ENCODE assay signal across 14 cellular contexts in the genomic region with DNA sequence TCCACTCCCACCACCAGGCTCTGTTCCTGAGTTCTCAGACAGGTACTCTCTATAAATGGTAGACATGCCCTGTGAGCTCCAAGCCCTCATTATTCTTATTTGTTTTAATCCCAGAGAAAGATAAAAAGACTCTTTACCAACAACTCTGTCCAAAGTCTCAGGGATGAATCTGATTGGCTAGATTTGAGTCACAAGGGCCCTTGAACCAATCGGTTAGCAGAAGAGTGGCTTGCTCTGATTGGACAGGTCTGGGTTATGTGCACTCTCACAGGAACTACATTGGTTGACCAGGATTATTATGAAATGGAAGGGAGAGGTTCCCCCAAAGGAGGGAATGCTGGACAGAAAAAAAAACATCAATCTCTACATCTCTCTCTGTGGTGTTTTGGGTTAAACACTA. TPM values are rescaled to one million over a fixed set of nuclear protein-coding genes. Genes with fewer than 3 reads are reported as not detected.
DNase-seq lines count a peak whose midpoint lies in the region; ATAC-seq, FAIRE-seq and TF ChIP-seq lines count a peak whose summit lies in the region.
"Had no signal": no experiment of that assay in that cellular context is flagged by ENCODE, and none has a peak within 500 bp of the region (broad histone marks: within the 10 kb centered on the region; RNA-seq: fewer than 3 reads in every experiment).

No MANE protein-coding gene starts in this region.

- peaks cover 21 to 54% of the 10 kb centered on the region in 2 donors for H3K36me3 Mint-ChIP-seq in activated T-cell treated with anti-CD3 and anti-CD28 coated beads, Interleukin-2, amount 50 U/mL, for 72 hours (ENCODE audit: insufficient read depth in 2 of 2)
- H3K36me3 Mint-ChIP-seq in astrocyte (ENCODE audit: low read depth, unreplicated experiment): peaks cover 32% of the 10 kb centered on the region
- peaks cover 76% of the 10 kb centered on the region for H3K36me3 Mint-ChIP-seq in stimulated activated memory B cell treated with anti-CD40 and anti-IgM and Interleukin-4, amounts not matched to agents 10 μg/mL and 1 μg/mL and 100 μg/mL, for 72 hours

- H3K4me1 ChIP-seq in OCI-LY1 (ENCODE audit: insufficient read depth, low read length, severe bottlenecking) (peaks cover 65% of the 10 kb centered on the region), astrocyte (ENCODE audit: insufficient read depth, low read length) (peaks cover 9% of the 10 kb centered on the region)

- H3K4me3 ChIP-seq in OCI-LY1 (ENCODE audit: low read depth, low read length, poor library complexity, severe bottlenecking) (no peak overlapping the region), astrocyte (ENCODE audit: insufficient read depth, low read depth, low read length) (no peak overlapping the region)
- H3K4me3 ChIP-seq: cardiac muscle cell had no signal

- H3K36me3 ChIP-seq in OCI-LY1 (ENCODE audit: insufficient read depth, low read length) (peaks cover 82% of the 10 kb centered on the region), astrocyte (ENCODE audit: insufficient read depth, low read length) (peaks cover 26% of the 10 kb centered on the region)
- H3K36me3 ChIP-seq: cardiac muscle cell had no signal

- DNase-seq in activated T-cell treated with anti-CD3 and anti-CD28 coated beads, Interleukin-2, amount 50 U/mL, for 72 hours: no peak
- DNase-seq in activated T-cell treated with anti-CD3 and anti-CD28 coated beads, Interleukin-2, amount 50 U/mL, for 48 hours: no peak
- no peak for DNase-seq in astrocyte (ENCODE audit: low read depth)
- DNase-seq in iPS-NIHi11 (ENCODE audit: low spot score): no peak
- DNase-seq in NCI-H524 treated with DMSO at 0.1 percent for 48 hours (lab: John Stamatoyannopoulos, UW): no peak
- DNase-seq: activated CD4-positive, alpha-beta T cell treated with anti-CD3 and anti-CD28 coated beads for 48 hours; islet precursor cell; NCI-H1694; NCI-H526; substantia nigra had no signal

- H3K79me2 ChIP-seq in OCI-LY1 (ENCODE audit: insufficient read depth, low read length): peaks cover 76% of the 10 kb centered on the region
- H3K79me2 ChIP-seq in astrocyte (ENCODE audit: insufficient read depth, low read length): peaks cover 99% of the 10 kb centered on the region

- TF ChIP-seq CTCF in OCI-LY1 (IDR thresholded peaks at IDR 0.05; ENCODE audit: low read length) (no peak), astrocyte (IDR thresholded peaks at IDR 0.05; ENCODE audit: insufficient read depth, low read depth, low read length) (no peak)

- H3K27me3 ChIP-seq in OCI-LY1 (ENCODE audit: insufficient read depth, low read length) (no peaks in the 10 kb centered on the region), astrocyte (ENCODE audit: insufficient read depth, low read length) (no peaks in the 10 kb centered on the region)
- H3K27me3 ChIP-seq: cardiac muscle cell had no signal

- H3K27me3 Mint-ChIP-seq in activated T-cell treated with anti-CD3 and anti-CD28 coated beads, Interleukin-2, amount 50 U/mL, for 72 hours (ENCODE audit: low read depth): no peaks in the 10 kb centered on the region
- no peaks in the 10 kb centered on the region for H3K27me3 Mint-ChIP-seq in astrocyte (ENCODE audit: low read depth, unreplicated experiment)
- H3K27me3 Mint-ChIP-seq in stimulated activated memory B cell treated with anti-CD40 and anti-IgM and Interleukin-4, amounts not matched to agents 10 μg/mL and 1 μg/mL and 100 μg/mL, for 72 hours: no peaks in the 10 kb centered on the region

- peak overlapping the region; percentile 67 for H3K27ac Mint-ChIP-seq in activated T-cell treated with anti-CD3 and anti-CD28 coated beads, Interleukin-2, amount 50 U/mL, for 72 hours
- peak overlapping the region; percentile 6 for H3K27ac Mint-ChIP-seq in astrocyte (ENCODE audit: unreplicated experiment)
- peak overlapping the region; percentile 100 for H3K27ac Mint-ChIP-seq in stimulated activated memory B cell treated with anti-CD40 and anti-IgM and Interleukin-4, amounts not matched to agents 10 μg/mL and 1 μg/mL and 100 μg/mL, for 72 hours

- H2AFZ ChIP-seq in OCI-LY1 (ENCODE audit: low read length) (no peak overlapping the region), astrocyte (ENCODE audit: low read depth, low read length) (no peak overlapping the region)

- no peaks in the 10 kb centered on the region for H4K20me1 ChIP-seq in OCI-LY1 (ENCODE audit: insufficient read depth, low read length)
- peaks cover 100% of the 10 kb centered on the region for H4K20me1 ChIP-seq in astrocyte (ENCODE audit: insufficient read depth, low read length)

- no peaks in the 10 kb centered on the region for H3K9me2 ChIP-seq in OCI-LY1 (ENCODE audit: low read depth, low read length)

- no peak for ATAC-seq in activated T-cell treated with anti-CD3 and anti-CD28 coated beads, Interleukin-2, amount 50 U/mL, for 72 hours (replicated peaks in 1 of 2)
- no peak for ATAC-seq in stimulated activated memory B cell treated with anti-CD40 and anti-IgM and Interleukin-4, amounts not matched to agents 10 μg/mL and 1 μg/mL and 100 μg/mL, for 72 hours
- ATAC-seq in HG02623 (IDR thresholded peaks at IDR 0.05; ENCODE audit: unreplicated experiment): no peak

- H3K9me3 ChIP-seq in OCI-LY1 (ENCODE audit: low read length) (no peaks in the 10 kb centered on the region), astrocyte (ENCODE audit: insufficient read depth, low read depth, low read length) (no peaks in the 10 kb centered on the region)

- no peak for FAIRE-seq in astrocyte (lab: Jason Lieb, UNC)

- peaks cover 99% of the 10 kb centered on the region for H3K4me1 Mint-ChIP-seq in activated T-cell treated with anti-CD3 and anti-CD28 coated beads, Interleukin-2, amount 50 U/mL, for 72 hours (ENCODE audit: low read depth)
- H3K4me1 Mint-ChIP-seq in astrocyte (ENCODE audit: low read depth, unreplicated experiment): peaks cover 26% of the 10 kb centered on the region
- peaks cover 94% of the 10 kb centered on the region for H3K4me1 Mint-ChIP-seq in stimulated activated memory B cell treated with anti-CD40 and anti-IgM and Interleukin-4, amounts not matched to agents 10 μg/mL and 1 μg/mL and 100 μg/mL, for 72 hours

- H3K4me2 ChIP-seq in OCI-LY1 (ENCODE audit: low read length): no peak overlapping the region; the same call in 1 of the 2 replicates
- no peak overlapping the region for H3K4me2 ChIP-seq in astrocyte (ENCODE audit: low read length)

- no peaks in the 10 kb centered on the region for H3F3A ChIP-seq in OCI-LY1 (ENCODE audit: insufficient read depth, low read length)

- H3K27ac ChIP-seq in OCI-LY1 (ENCODE audit: low read depth, low read length, poor library complexity, severe bottlenecking): peak overlapping the region; percentile 71
- no peak overlapping the region for H3K27ac ChIP-seq in astrocyte (ENCODE audit: low read depth, low read length)
- H3K27ac ChIP-seq: cardiac muscle cell had no signal

- peaks cover 0 to 11% of the 10 kb centered on the region in 2 donors for H3K9me3 Mint-ChIP-seq in activated T-cell treated with anti-CD3 and anti-CD28 coated beads, Interleukin-2, amount 50 U/mL, for 72 hours
- H3K9me3 Mint-ChIP-seq in astrocyte (ENCODE audit: unreplicated experiment): no peaks in the 10 kb centered on the region
- H3K9me3 Mint-ChIP-seq in stimulated activated memory B cell treated with anti-CD40 and anti-IgM and Interleukin-4, amounts not matched to agents 10 μg/mL and 1 μg/mL and 100 μg/mL, for 72 hours: peaks cover 4% of the 10 kb centered on the region

- H3K9ac ChIP-seq in OCI-LY1 (ENCODE audit: low read length) (no peak overlapping the region), astrocyte (ENCODE audit: low read length) (no peak overlapping the region)

- H3K4me3 Mint-ChIP-seq in activated T-cell treated with anti-CD3 and anti-CD28 coated beads, Interleukin-2, amount 50 U/mL, for 72 hours: peak overlapping the region; percentile 41 to 66
- H3K4me3 Mint-ChIP-seq in astrocyte (ENCODE audit: unreplicated experiment): no peak overlapping the region
- no peak overlapping the region for H3K4me3 Mint-ChIP-seq in stimulated activated memory B cell treated with anti-CD40 and anti-IgM and Interleukin-4, amounts not matched to agents 10 μg/mL and 1 μg/mL and 100 μg/mL, for 72 hours

RNA-seq across cellular contexts. Expression of a gene that starts 7.5 kb away (rescaled TPM):
- total RNA-seq in activated T-cell treated with anti-CD3 and anti-CD28 coated beads, Interleukin-2, amount 50 U/mL, for 72 hours: 100 to 1,000 TPM; 353 to 529 TPM
- total RNA-seq in astrocyte: 300 and 359 TPM in 2 replicates

RNA-seq across cellular contexts. Expression of a gene that starts 37.9 kb away (rescaled TPM):
- 10 to 100 TPM; 64.2 to 69.5 TPM for total RNA-seq in activated T-cell treated with anti-CD3 and anti-CD28 coated beads, Interleukin-2, amount 50 U/mL, for 72 hours
- 46.3 and 49.0 TPM in 2 replicates for total RNA-seq in astrocyte

Comparison
In these comparisons a context has a peak if more than half of its experiments do, and no peak if none do; other contexts are left out.
1. H3K27ac Mint-ChIP-seq: peak in every context shown above with its lines; median percentile 100 in stimulated activated memory B cell treated with anti-CD40 and anti-IgM and Interleukin-4, amounts not matched to agents 10 μg/mL and 1 μg/mL and 100 μg/mL, for 72 hours; 67 in activated T-cell treated with anti-CD3 and anti-CD28 coated beads, Interleukin-2, amount 50 U/mL, for 72 hours; 6 in astrocyte.
2. H3K4me3 Mint-ChIP-seq: peak in activated T-cell treated with anti-CD3 and anti-CD28 coated beads, Interleukin-2, amount 50 U/mL, for 72 hours (2 of 2); none in astrocyte (single experiment) and stimulated activated memory B cell treated with anti-CD40 and anti-IgM and Interleukin-4, amounts not matched to agents 10 μg/mL and 1 μg/mL and 100 μg/mL, for 72 hours (single experiment).